27 cellular contexts compared by ENCODE assay signal in genomic region chrX:253451-254297, GRCh38. TPM values are rescaled to one million over a fixed set of nuclear protein-coding genes. Genes with fewer than 3 reads are reported as not detected.
A peak's percentile ranks its signal among the peaks of the same experiment; 100 is the strongest.
DNase-seq lines count a peak whose midpoint lies in the region; ATAC-seq and TF ChIP-seq lines count a peak whose summit lies in the region.
"Had no signal": no experiment of that assay in that cellular context is flagged by ENCODE, and none has a peak within 500 bp of the region (broad histone marks: within the 10 kb centered on the region; RNA-seq: fewer than 3 reads in every experiment).

No MANE protein-coding gene starts in this region.

- no peaks in the 10 kb centered on the region for H3K79me2 ChIP-seq in hepatocyte

- DNase-seq in right cardiac atrium = no peak
- no peak for DNase-seq in cardiac septum (ENCODE audit: low spot score)
- peak; percentile 2 for DNase-seq in hepatocyte (ENCODE audit: low spot score)
- DNase-seq in sigmoid colon = peak; percentile 38
- no peak for DNase-seq in NCI-H524 (lab: John Stamatoyannopoulos, UW)
- no peak for DNase-seq in caudate nucleus (lab: John Stamatoyannopoulos, UW)
- DNase-seq: activated CD4-positive, alpha-beta T cell treated with anti-CD3 and anti-CD28 coated beads, Interleukin-2, amount 50 U/mL, for 4 hours; AML-193; CD4-positive, CD25-positive, alpha-beta regulatory T cell; colonic mucosa; effector memory CD4-positive, alpha-beta T cell; erythroblast; MG63; NCI-H2029; NCI-H526 treated with DMSO at 0.1 percent for 48 hours; NK-92 treated with Interleukin-12 subunit alpha and Interleukin-12 subunit beta, amount 100 ng/mL, for 24 hours; Right ventricle myocardium superior; stimulated activated CD4-positive, alpha-beta T cell treated with anti-CD3 and anti-CD28 coated beads, Interleukin-4, amount 100 ng/mL, for 24 hours; T-helper 2 cell had no signal

- intact Hi-C loops in right cardiac atrium (cut with DNase I) = no loop called here
- intact Hi-C loops in cardiac septum (cut with DNase I) = no loop called here
- intact Hi-C loops in sigmoid colon (cut with DNase I) = no loop called here

- H4K20me1 ChIP-seq in hepatocyte (ENCODE audit: insufficient read depth, poor library complexity, severe bottlenecking) = no peaks in the 10 kb centered on the region

- H3K9me3 ChIP-seq in right cardiac atrium (ENCODE audit: control insufficient read depth, low read length) (no peaks in the 10 kb centered on the region), hepatocyte (ENCODE audit: low read depth) (no peaks in the 10 kb centered on the region), sigmoid colon (no peaks in the 10 kb centered on the region)
- H3K9me3 ChIP-seq: breast epithelium, colonic mucosa, MG63, psoas muscle had no signal

- TF ChIP-seq CTCF in hepatocyte (IDR thresholded peaks at IDR 0.05; ENCODE audit: poor library complexity) = no peak
- no peak for TF ChIP-seq CTCF in sigmoid colon (IDR thresholded peaks at IDR 0.05)

- no peaks in the 10 kb centered on the region for H3K36me3 ChIP-seq in hepatocyte (replicated peaks; ENCODE audit: insufficient read depth, low read depth)
- no peaks in the 10 kb centered on the region for H3K36me3 ChIP-seq in sigmoid colon
- H3K36me3 ChIP-seq: breast epithelium, colonic mucosa, MG63 had no signal

- WGBS in right cardiac atrium = 90% methylated on average over 44 of the region's 44 CpGs
- 93% methylated on average over 42 of the region's 44 CpGs for WGBS in hepatocyte (ENCODE audit: low lambda C conversion rate, missing lambda C conversion rate)
- 91% methylated on average over 44 of the region's 44 CpGs for WGBS in sigmoid colon, 2 donors

- H3K9me2 ChIP-seq in hepatocyte (replicated peaks; ENCODE audit: insufficient read depth) = no peaks in the 10 kb centered on the region

- ATAC-seq in right cardiac atrium (peak; percentile 40 to 43), HG03442 (IDR thresholded peaks at IDR 0.05; ENCODE audit: unreplicated experiment) (no peak), GM19397 (IDR thresholded peaks at IDR 0.05; ENCODE audit: unreplicated experiment) (no peak)
- ATAC-seq: activated naive CD4-positive, alpha-beta T cell treated with anti-CD3 and anti-CD28 coated beads, Interleukin-2, amount 50 U/mL, for 72 hours; psoas muscle; SK-N-SH treated with all-trans-retinoic acid at 6 μM for 48 hours had no signal

- TF ChIP-seq EP300 in sigmoid colon (IDR thresholded peaks at IDR 0.05) = no peak

- H3K4me2 ChIP-seq in hepatocyte = no peak overlapping the region
- H3K4me2 ChIP-seq: KMS-11 had no signal

- no peak overlapping the region for H2AFZ ChIP-seq in hepatocyte

- H3K27me3 ChIP-seq in right cardiac atrium (ENCODE audit: control insufficient read depth, insufficient read depth) = no peaks in the 10 kb centered on the region
- H3K27me3 ChIP-seq in hepatocyte = no peaks in the 10 kb centered on the region
- H3K27me3 ChIP-seq in sigmoid colon = no peaks in the 10 kb centered on the region
- H3K27me3 ChIP-seq: colonic mucosa, MG63 had no signal

- H3K4me1 ChIP-seq in right cardiac atrium (ENCODE audit: control insufficient read depth, insufficient read depth, low read length) = no peaks in the 10 kb centered on the region
- no peaks in the 10 kb centered on the region for H3K4me1 ChIP-seq in hepatocyte (ENCODE audit: insufficient read depth)
- no peaks in the 10 kb centered on the region for H3K4me1 ChIP-seq in sigmoid colon
- H3K4me1 ChIP-seq: breast epithelium, colonic mucosa, psoas muscle had no signal

- H3K4me3 ChIP-seq in right cardiac atrium (ENCODE audit: low read length) = no peak overlapping the region
- H3K4me3 ChIP-seq in hepatocyte = no peak overlapping the region
- H3K4me3 ChIP-seq in sigmoid colon = no peak overlapping the region
- H3K4me3 ChIP-seq: breast epithelium, colonic mucosa, MG63, psoas muscle had no signal

- no peak for TF ChIP-seq POLR2A in sigmoid colon (IDR thresholded peaks at IDR 0.05)

- H3K27ac ChIP-seq in right cardiac atrium (ENCODE audit: low read length) = no peak overlapping the region
- no peak overlapping the region for H3K27ac ChIP-seq in hepatocyte
- H3K27ac ChIP-seq in sigmoid colon = no peak overlapping the region
- no peak overlapping the region for H3K27ac ChIP-seq in caudate nucleus (ENCODE audit: low read depth, low read length)
- H3K27ac ChIP-seq: breast epithelium, colonic mucosa, HL-60, KMS-11, psoas muscle had no signal

RNA-seq across cellular contexts. Expression of gene PLCXD1, which starts 27.5 kb away (rescaled TPM):
- total RNA-seq in right cardiac atrium (1 to 10 TPM; 2.1 to 9.0 (median 4.7) TPM), cardiac septum (3.4 TPM), hepatocyte (34.1 and 40.1 TPM in 2 replicates), sigmoid colon (1 to 10 TPM; 2.5 to 6.8 (median 3.6) TPM)
- polyA plus RNA-seq in right cardiac atrium (3.6 TPM), hepatocyte (22.0 and 25.7 TPM in 2 replicates), sigmoid colon (10 to 100 TPM in 1 of 3 donors, 1 to 10 TPM in 2; 5.1 to 29.8 (median 9.6) TPM)

Comparison
In these comparisons a context has a peak if more than half of its experiments do, and no peak if none do; other contexts are left out.
1. ATAC-seq: peak in right cardiac atrium (2 of 2); none in HG03442 (single experiment) and GM19397 (single experiment).
2. DNase-seq: peak in hepatocyte (single experiment) and sigmoid colon (single experiment); none in right cardiac atrium (0 of 3), cardiac septum (single experiment), NCI-H524 (0 of 2) and caudate nucleus (0 of 61).